10 cellular contexts compared by ENCODE assay signal in genomic region chr19:3370214-3370720, GRCh38. TPM values are rescaled to one million over a fixed set of nuclear protein-coding genes. Genes with fewer than 3 reads are reported as not detected.
DNase-seq lines count a peak whose midpoint lies in the region; ATAC-seq and TF ChIP-seq lines count a peak whose summit lies in the region.
"Had no signal": no experiment of that assay in that cellular context is flagged by ENCODE, and none has a peak within 500 bp of the region (broad histone marks: within the 10 kb centered on the region; RNA-seq: fewer than 3 reads in every experiment).

No MANE protein-coding gene starts in this region.

- H3K27ac ChIP-seq in CD8-positive, alpha-beta T cell (ENCODE audit: low read depth, low read length), result no peak overlapping the region
- H3K27ac ChIP-seq in gastroesophageal sphincter (peak overlapping the region; percentile 98 to 100 (median 100)), sigmoid colon (peak overlapping the region; percentile 98 to 100 (median 100))
- H3K27ac ChIP-seq: KMS-11 had no signal

- H3K27me3 Mint-ChIP-seq in CD8-positive, alpha-beta T cell (ENCODE audit: low read depth), result no peaks in the 10 kb centered on the region
- H3K27me3 Mint-ChIP-seq in WTC11 (ENCODE audit: low read depth), result peaks cover 91% of the 10 kb centered on the region

- H3K4me1 Mint-ChIP-seq in CD8-positive, alpha-beta T cell (ENCODE audit: low read depth), result peaks cover 37% of the 10 kb centered on the region
- peaks cover 39% of the 10 kb centered on the region for H3K4me1 Mint-ChIP-seq in WTC11

- peaks cover 20% of the 10 kb centered on the region for H3K4me1 ChIP-seq in CD8-positive, alpha-beta T cell (ENCODE audit: insufficient read depth, low read length)
- H3K4me1 ChIP-seq in gastroesophageal sphincter, result peaks cover 0 to 79% (median 35%) of the 10 kb centered on the region in 3 donors
- peaks cover 0 to 80% (median 68%) of the 10 kb centered on the region in 4 donors for H3K4me1 ChIP-seq in sigmoid colon

- H3K4me3 ChIP-seq in CD8-positive, alpha-beta T cell (ENCODE audit: low read depth, low read length), result no peak overlapping the region
- peak overlapping the region; percentile 85 to 94 for H3K4me3 ChIP-seq in gastroesophageal sphincter
- H3K4me3 ChIP-seq in sigmoid colon, result peak overlapping the region; percentile 97 to 100 (median 99)

- WGBS in gastroesophageal sphincter (ENCODE audit: low coverage in 1 of 2), 2 donors, result 7 to 8% methylated on average over 8 to 11 of the region's 14 CpGs
- WGBS in sigmoid colon, 2 donors, result 68 to 73% methylated on average over 14 of the region's 14 CpGs

- H3K27me3 ChIP-seq in CD8-positive, alpha-beta T cell (ENCODE audit: insufficient read depth, low read length), result no peaks in the 10 kb centered on the region
- H3K27me3 ChIP-seq in gastroesophageal sphincter (no peaks in the 10 kb centered on the region), sigmoid colon (no peaks in the 10 kb centered on the region)

- no peaks in the 10 kb centered on the region for H3K36me3 Mint-ChIP-seq in CD8-positive, alpha-beta T cell
- H3K36me3 Mint-ChIP-seq in WTC11, result no peaks in the 10 kb centered on the region

- no peak for TF ChIP-seq CTCF in CD8-positive, alpha-beta T cell (IDR thresholded peaks at IDR 0.05)
- TF ChIP-seq CTCF in WTC11 (IDR thresholded peaks at IDR 0.05), result no peak
- TF ChIP-seq CTCF in gastroesophageal sphincter (IDR thresholded peaks at IDR 0.05), result no peak
- TF ChIP-seq CTCF in sigmoid colon (IDR thresholded peaks at IDR 0.05), result no peak

- H3K4me3 Mint-ChIP-seq in CD8-positive, alpha-beta T cell, result no peak overlapping the region
- H3K4me3 Mint-ChIP-seq in WTC11, result peak overlapping the region; percentile 76

- intact Hi-C loops in CD8-positive, alpha-beta T cell (cut with DNase I, micrococcal nuclease), result no loop called here
- intact Hi-C loops in sigmoid colon (cut with DNase I), result no loop called here

- DNase-seq in CD8-positive, alpha-beta T cell, result no peak
- no peak for DNase-seq in WTC11 (ENCODE audit: low spot score)
- peak; percentile 83 for DNase-seq in sigmoid colon
- no peak for DNase-seq in activated CD4-positive, CD25-positive, alpha-beta regulatory T cell (lab: John Stamatoyannopoulos, UW)
- no peak for DNase-seq in NCI-H2196 (lab: John Stamatoyannopoulos, UW; ENCODE audit: unreplicated experiment)
- no peak for DNase-seq in effector CD4-positive, alpha-beta T cell
- DNase-seq in NCI-H1417 treated with DMSO at 0.1 percent for 48 hours (lab: John Stamatoyannopoulos, UW), result no peak
- DNase-seq: GF-D8 had no signal

- CTCF ChIA-PET in CD8-positive, alpha-beta T cell (lab: Charles Lee), result interaction anchor here (0.9 kb wide), 1 partner anchor 59 kb away, joined by 3 read pairs; no protein-coding TSS in a partner anchor
- CTCF ChIA-PET in WTC11 (lab: Charles Lee), result interaction anchor here (0.9 to 2.5 kb wide), 3 partner anchors 59 to 115 kb away, joined by 4 to 9 read pairs (median 8); no protein-coding TSS in a partner anchor

- TF ChIP-seq EP300 in gastroesophageal sphincter (IDR thresholded peaks at IDR 0.05) (no peak), sigmoid colon (IDR thresholded peaks at IDR 0.05) (no peak)

- no peaks in the 10 kb centered on the region for H3K9me3 ChIP-seq in CD8-positive, alpha-beta T cell (ENCODE audit: low read length)
- H3K9me3 ChIP-seq in gastroesophageal sphincter, result no peaks in the 10 kb centered on the region
- no peaks in the 10 kb centered on the region for H3K9me3 ChIP-seq in sigmoid colon

- no peak for TF ChIP-seq POLR2A in gastroesophageal sphincter (IDR thresholded peaks at IDR 0.05)
- peak in 1 of 2 donors; percentile 22 for TF ChIP-seq POLR2A in sigmoid colon (IDR thresholded peaks at IDR 0.05)

- peak overlapping the region; percentile 55 for H3K27ac Mint-ChIP-seq in CD8-positive, alpha-beta T cell
- no peak overlapping the region for H3K27ac Mint-ChIP-seq in WTC11

- H3K36me3 ChIP-seq in CD8-positive, alpha-beta T cell (ENCODE audit: insufficient read depth, low read length), result no peaks in the 10 kb centered on the region
- no peaks in the 10 kb centered on the region for H3K36me3 ChIP-seq in gastroesophageal sphincter
- no peaks in the 10 kb centered on the region for H3K36me3 ChIP-seq in sigmoid colon

- ATAC-seq in CD8-positive, alpha-beta T cell, result no peak
- ATAC-seq in WTC11, result peak; percentile 34
- no peak for ATAC-seq in gastroesophageal sphincter

- POLR2A ChIA-PET in CD8-positive, alpha-beta T cell (lab: Charles Lee), result no interaction called here
- POLR2A ChIA-PET in WTC11 (lab: Charles Lee), result no interaction called here

- no peaks in the 10 kb centered on the region for H3K9me3 Mint-ChIP-seq in CD8-positive, alpha-beta T cell
- no peaks in the 10 kb centered on the region for H3K9me3 Mint-ChIP-seq in WTC11

TF ChIP-seq in WTC11, 78 proteins besides CTCF, POLR2A, EP300 and RAD21:
- TF ChIP-seq ZSCAN18 (CRISPR knock-in tag; IDR thresholded peaks at IDR 0.05), result no peak
- TF ChIP-seq E2F1 (CRISPR knock-in tag; IDR thresholded peaks at IDR 0.05), result no peak
- no peak for TF ChIP-seq E2F4 (CRISPR knock-in tag; IDR thresholded peaks at IDR 0.05; ENCODE audit: borderline replicate concordance, low read depth)
- no peak for TF ChIP-seq NFATC4 (CRISPR knock-in tag; IDR thresholded peaks at IDR 0.05)
- TF ChIP-seq ELF4 (CRISPR knock-in tag; IDR thresholded peaks at IDR 0.05; ENCODE audit: low read depth), result no peak
- TF ChIP-seq FOXP4 (CRISPR knock-in tag; IDR thresholded peaks at IDR 0.05), result no peak
- TF ChIP-seq ZNF512 (CRISPR knock-in tag; IDR thresholded peaks at IDR 0.05; ENCODE audit: borderline replicate concordance), result 0 out of 2 replicates have a peak, but pooled peaks have one; percentile 57

RNA-seq across cellular contexts. Expression of gene NFIC, which starts 3.9 kb away (rescaled TPM):
- total RNA-seq in CD8-positive, alpha-beta T cell, result 10 to 100 TPM; 16.5 to 17.5 TPM
- total RNA-seq in WTC11 (2021) (3.5 to 4.4 TPM (median 4.0 TPM) in 3 replicates), gastroesophageal sphincter (100 to 1,000 TPM; 125 to 285 (median 155) TPM), sigmoid colon (100 to 1,000 TPM in 1 of 4 donors, 10 to 100 TPM in 3; 63.2 to 114 (median 74.2) TPM)
- polyA plus RNA-seq in sigmoid colon, result 10 to 100 TPM in 2 of 3 donors, 1 to 10 TPM in 1; 9.0 to 45.7 (median 10.2) TPM
